8 cellular contexts compared by ENCODE assay signal in genomic region chr6:32178547-32179440, GRCh38. TPM values are rescaled to one million over a fixed set of nuclear protein-coding genes. Genes with fewer than 3 reads are reported as not detected.
DNase-seq lines count a peak whose midpoint lies in the region; TF ChIP-seq lines count a peak whose summit lies in the region.

No MANE protein-coding gene starts in this region.

- H3K27me3 ChIP-seq in ACC112 (ENCODE audit: insufficient read depth, low read length) (no peaks in the 10 kb centered on the region), liver (ENCODE audit: control insufficient read depth in 4 of 4, insufficient read depth in 4 of 4, low read length in 3 of 4) (no peaks in the 10 kb centered on the region), tibial nerve (no peaks in the 10 kb centered on the region)

- no peak for TF ChIP-seq RAD21 in liver (IDR thresholded peaks at IDR 0.05)

- WGBS in liver: 3% methylated on average over 24 of the region's 24 CpGs
- WGBS in tibial nerve, 2 donors: 2 to 3% methylated on average over 24 of the region's 24 CpGs

- H3K79me2 ChIP-seq in ACC112 (ENCODE audit: control insufficient read depth, insufficient read depth, low read length, unreplicated experiment): peaks cover 33% of the 10 kb centered on the region

- H3K4me3 ChIP-seq in ACC112 (ENCODE audit: low read depth, low read length) (peak overlapping the region; percentile 96), liver (ENCODE audit: low read depth in 1 of 3, low read length in 3 of 3) (peak overlapping the region; percentile 49 to 97 (median 78)), tibial nerve (peak overlapping the region; percentile 48 to 88 (median 71))

- DNase-seq in HEK293T (ENCODE audit: extremely low spot score) (no peak), amniotic epithelial cell (ENCODE audit: low read depth) (peak; percentile 34), tibial nerve (ENCODE audit: low spot score in 2 of 2) (no peak), SHP77 (lab: John Stamatoyannopoulos, UW) (no peak), T1000 (lab: John Stamatoyannopoulos, UW) (no peak)
- DNase-seq in effector CD8-positive, alpha-beta T cell (lab: John Stamatoyannopoulos, UW): no peak

- no peak overlapping the region for H2AFZ ChIP-seq in ACC112 (ENCODE audit: low read length, unreplicated experiment)

- TF ChIP-seq EP300 in tibial nerve (IDR thresholded peaks at IDR 0.05): no peak

- peak overlapping the region; percentile 45 to 98 for H3K9ac ChIP-seq in liver (ENCODE audit: low read depth in 1 of 2, low read length in 2 of 2)

- CTCF ChIA-PET in HEK293T (lab: Yijun Ruan, JAX): no interaction called here

- peak overlapping the region; percentile 39; the same call in 1 of the 2 replicates for H3K27ac ChIP-seq in ACC112 (ENCODE audit: low read depth, low read length)
- peak overlapping the region; percentile 95 to 96 for H3K27ac ChIP-seq in liver (ENCODE audit: low read depth in 1 of 2, low read length in 2 of 2)
- peak overlapping the region; percentile 91 to 100 (median 95) for H3K27ac ChIP-seq in tibial nerve

- H3K36me3 ChIP-seq in ACC112 (ENCODE audit: insufficient read depth, low read length) (no peaks in the 10 kb centered on the region), liver (ENCODE audit: control insufficient read depth in 4 of 4, insufficient read depth in 3 of 4, low read depth in 1 of 4, low read length in 3 of 4) (peaks cover 0 to 22% (median 10%) of the 10 kb centered on the region in 4 donors), tibial nerve (peaks cover 0 to 42% (median 16%) of the 10 kb centered on the region in 3 donors)

- H3K4me1 ChIP-seq in ACC112 (ENCODE audit: control insufficient read depth, insufficient read depth, low read length, unreplicated experiment): peaks cover 19% of the 10 kb centered on the region
- H3K4me1 ChIP-seq in liver (ENCODE audit: control insufficient read depth in 4 of 4, insufficient read depth in 4 of 4, low read length in 3 of 4): peaks cover 0 to 47% (median 42%) of the 10 kb centered on the region in 4 donors
- peaks cover 0 to 72% (median 32%) of the 10 kb centered on the region in 4 donors for H3K4me1 ChIP-seq in tibial nerve

- no peak for TF ChIP-seq POLR2A in tibial nerve (IDR thresholded peaks at IDR 0.05)

- H3K9me3 ChIP-seq in liver (ENCODE audit: control insufficient read depth in 4 of 4, low read length in 3 of 4) (no peaks in the 10 kb centered on the region), tibial nerve (no peaks in the 10 kb centered on the region)

- TF ChIP-seq CTCF in liver (IDR thresholded peaks at IDR 0.05; ENCODE audit: low read depth, low read length, missing input control): no peak
- TF ChIP-seq CTCF in tibial nerve (IDR thresholded peaks at IDR 0.05): no peak

- POLR2A ChIA-PET in HEK293T (lab: Yijun Ruan, JAX): interaction anchor here (0.9 to 4.9 kb wide), 3 partner anchors 13 to 793 kb away, joined by 3 to 153 read pairs (median 6); partner anchors contain the start of genes FKBPL, GPSM3 and PBX2

TF ChIP-seq in HEK293T, 16 proteins besides CTCF, POLR2A, EP300 and RAD21:
- peak; percentile 43 for TF ChIP-seq L3MBTL2 (conservative IDR thresholded peaks at IDR 0.05)
- TF ChIP-seq CTBP1 (IDR thresholded peaks at IDR 0.05; ENCODE audit: borderline replicate concordance): no peak
- no peak for TF ChIP-seq NFRKB (IDR thresholded peaks at IDR 0.05)

TF ChIP-seq in liver, 16 proteins besides CTCF, POLR2A, EP300 and RAD21:
- TF ChIP-seq REST (IDR thresholded peaks at IDR 0.05) (no peak), ZBTB33 (IDR thresholded peaks at IDR 0.05) (no peak), TAF1 (conservative IDR thresholded peaks at IDR 0.05) (no peak), NR2F2 (IDR thresholded peaks at IDR 0.05) (no peak), HNF4A (conservative IDR thresholded peaks at IDR 0.05) (no peak), HNF4G (IDR thresholded peaks at IDR 0.05) (no peak), YY1 (IDR thresholded peaks at IDR 0.05) (no peak), JUND (IDR thresholded peaks at IDR 0.05) (no peak), FOXA1 (IDR thresholded peaks at IDR 0.05) (no peak)

RNA-seq across cellular contexts. Expression of gene RNF5, which starts 0.6 kb away (rescaled TPM):
- total RNA-seq in liver: 10 to 100 TPM; 51.5 to 56.1 TPM
- 10 to 100 TPM; 65.9 to 85.9 TPM for polyA plus RNA-seq in liver
- 100 to 1,000 TPM in 2 of 4 donors, 10 to 100 TPM in 2; 74.5 to 117 (median 107) TPM for total RNA-seq in tibial nerve

RNA-seq across cellular contexts. Expression of gene AGPAT1, which starts 2.9 kb away (rescaled TPM):
- 10 to 100 TPM; 10.4 to 14.7 TPM for total RNA-seq in liver
- 10 to 100 TPM; 20.3 to 45.1 TPM for polyA plus RNA-seq in liver
- 10 to 100 TPM; 45.3 to 52.2 (median 48.1) TPM for total RNA-seq in tibial nerve

RNA-seq across cellular contexts. Expression of gene AGER, which starts 5.3 kb away (rescaled TPM):
- total RNA-seq in liver (under 1 TPM; 0.47 to 0.92 TPM), tibial nerve (10 to 100 TPM in 1 of 4 donors, 1 to 10 TPM in 3; 4.0 to 12.7 (median 5.8) TPM)
- polyA plus RNA-seq in liver: under 1 TPM; 0.75 to 0.91 TPM

RNA-seq across cellular contexts. Expression of gene PBX2, which starts 11.2 kb away (rescaled TPM):
- total RNA-seq in liver: 10 to 100 TPM; 21.3 to 52.5 TPM
- 10 to 100 TPM in 1 of 2 donors, 1 to 10 TPM in 1; 1.5 to 16.0 TPM for polyA plus RNA-seq in liver
- 10 to 100 TPM; 55.0 to 75.0 (median 61.9) TPM for total RNA-seq in tibial nerve

RNA-seq across cellular contexts. Expression of gene GPSM3, which starts 13.6 kb away (rescaled TPM):
- 1 to 10 TPM; 2.3 to 6.6 TPM for total RNA-seq in liver
- polyA plus RNA-seq in liver: 1 to 10 TPM; 6.0 to 8.0 TPM
- 10 to 100 TPM in 2 of 4 donors, 1 to 10 TPM in 2; 5.9 to 17.7 (median 8.8) TPM for total RNA-seq in tibial nerve

Comparison
In these comparisons a context has a peak if more than half of its experiments do, and no peak if none do; other contexts are left out.
1. H3K27ac ChIP-seq: peak in every context shown above with its lines; median percentile 96 in liver; 95 in tibial nerve; 39 in ACC112.